Comparison of ENCODE assay signal across 14 cellular contexts in the genomic region with DNA sequence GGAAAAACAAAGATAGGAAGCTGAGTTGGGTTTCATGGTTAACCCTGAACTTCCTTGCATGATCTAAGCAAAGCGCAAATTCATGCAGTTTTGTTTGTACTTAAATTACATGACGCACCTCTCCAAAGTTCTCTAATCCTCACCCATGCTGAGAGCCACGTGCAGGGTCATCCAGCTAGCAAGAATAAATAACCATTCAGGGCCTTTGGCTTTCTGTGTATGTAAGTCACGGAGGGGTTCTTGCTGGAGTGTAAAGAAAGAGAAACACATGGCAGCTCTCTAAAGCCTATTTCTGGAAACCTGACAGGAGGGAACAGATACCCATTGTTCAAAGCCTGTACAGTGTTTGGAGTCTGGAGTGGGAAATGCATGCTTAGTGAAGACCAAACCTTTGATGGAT.
DNase-seq lines count a peak whose midpoint lies in the region; ATAC-seq and TF ChIP-seq lines count a peak whose summit lies in the region.
"Had no signal": no experiment of that assay in that cellular context is flagged by ENCODE, and none has a peak within 500 bp of the region (broad histone marks: within the 10 kb centered on the region; RNA-seq: fewer than 3 reads in every experiment).

No MANE protein-coding gene starts in this region.

- no TSS peak for BruUV-seq in OCI-LY7 (replicated peaks; lab: Mats Ljungman, UMichigan)

- H3K4me1 ChIP-seq in naive thymus-derived CD4-positive, alpha-beta T cell (ENCODE audit: control insufficient read depth in 2 of 2, insufficient read depth in 2 of 2, low read length in 2 of 2): no peaks in the 10 kb centered on the region
- H3K4me1 ChIP-seq in OCI-LY7 (ENCODE audit: insufficient read depth, low read length, poor library complexity, severe bottlenecking): no peaks in the 10 kb centered on the region

- DNase-seq in AG04450 (ENCODE audit: low read depth, low spot score): peak; percentile 100
- DNase-seq in M059J (ENCODE audit: low read depth): peak; percentile 99
- DNase-seq in cerebellar cortex (ENCODE audit: low spot score): peak; percentile 10
- DNase-seq in midbrain (lab: John Stamatoyannopoulos, UW): peak; percentile 79
- DNase-seq in naive thymus-derived CD4-positive, alpha-beta T cell: no peak
- no peak for DNase-seq in OCI-LY7 (ENCODE audit: low spot score)
- no peak for DNase-seq in dedifferentiated amniotic fluid mesenchymal stem cell (ENCODE audit: extremely low spot score)
- DNase-seq: activated CD4-positive, alpha-beta T cell treated with anti-CD3 and anti-CD28 coated beads for 48 hours; NCI-H82; T-cell had no signal

- no peak overlapping the region for H3K4me3 ChIP-seq in AG04450 (ENCODE audit: low read depth, low read length)
- no peak overlapping the region for H3K4me3 ChIP-seq in naive thymus-derived CD4-positive, alpha-beta T cell (ENCODE audit: low read length)
- H3K4me3 ChIP-seq in OCI-LY7 (ENCODE audit: low read depth, low read length, poor library complexity, severe bottlenecking): no peak overlapping the region
- H3K4me3 ChIP-seq: GM23338 had no signal

- no peaks in the 10 kb centered on the region; the same call in 1 of the 2 replicates for H3K9me2 ChIP-seq in OCI-LY7 (ENCODE audit: insufficient read depth, low read length)

- peaks cover 0 to 10% (median 3%) of the 10 kb centered on the region in 5 donors for H3K27me3 Mint-ChIP-seq in naive thymus-derived CD4-positive, alpha-beta T cell

- TF ChIP-seq CTCF in AG04450 (IDR thresholded peaks at IDR 0.05; ENCODE audit: low read depth, low read length): no peak
- no peak for TF ChIP-seq CTCF in OCI-LY7 (conservative IDR thresholded peaks at IDR 0.05; ENCODE audit: low read length)

- H3K4me2 ChIP-seq in OCI-LY7 (ENCODE audit: low read length): no peak overlapping the region
- H3K4me2 ChIP-seq: GM23338 had no signal

- H3K4me3 Mint-ChIP-seq in naive thymus-derived CD4-positive, alpha-beta T cell: no peak overlapping the region
- H3K4me3 Mint-ChIP-seq: CD14-positive monocyte, GM23338, T-cell had no signal

- intact Hi-C loops in naive thymus-derived CD4-positive, alpha-beta T cell (cut with micrococcal nuclease): no loop called here
- intact Hi-C loops in OCI-LY7 (cut with micrococcal nuclease; ENCODE audit: unreplicated experiment): no loop called here

- H2AFZ ChIP-seq in OCI-LY7 (ENCODE audit: low read length): no peak overlapping the region

- CTCF ChIA-PET in AG04450 (lab: Charles Lee) (interaction anchor here (1.4 to 2.3 kb wide), 3 partner anchors 157 to 208 kb away, joined by 3 to 13 read pairs (median 5); no protein-coding TSS in a partner anchor), OCI-LY7 (lab: Charles Lee; ENCODE audit: unreplicated experiment) (no interaction called here)
- CTCF ChIA-PET in naive thymus-derived CD4-positive, alpha-beta T cell (lab: Charles Lee): no interaction called here

- no peaks in the 10 kb centered on the region for H4K20me1 ChIP-seq in OCI-LY7 (ENCODE audit: insufficient read depth, low read length)

- H3K27ac Mint-ChIP-seq in naive thymus-derived CD4-positive, alpha-beta T cell: no peak overlapping the region
- H3K27ac Mint-ChIP-seq: activated T-helper 2 cell treated with anti-CD3 and anti-CD28 coated beads, Interferon-gamma antibody, Interleukin-2, Interleukin-4, amounts not matched to agents 10 μg/mL and 5 μg/mL and 100 μg/mL, durations not matched to agents 14 hours and 24 hours and 36 hours; CD14-positive monocyte; GM23338; T-cell had no signal

- H3K36me3 ChIP-seq in naive thymus-derived CD4-positive, alpha-beta T cell (ENCODE audit: control insufficient read depth in 2 of 3, insufficient read depth in 3 of 3, low read length in 3 of 3): no peaks in the 10 kb centered on the region
- no peaks in the 10 kb centered on the region for H3K36me3 ChIP-seq in OCI-LY7 (ENCODE audit: insufficient read depth, low read length)

- H3K27me3 ChIP-seq in AG04450 (ENCODE audit: control insufficient read depth, insufficient read depth, low read length): no peaks in the 10 kb centered on the region
- H3K27me3 ChIP-seq in naive thymus-derived CD4-positive, alpha-beta T cell (ENCODE audit: control insufficient read depth in 2 of 2, insufficient read depth in 2 of 2, low read length in 2 of 2): no peaks in the 10 kb centered on the region

- ATAC-seq in naive thymus-derived CD4-positive, alpha-beta T cell: no peak
- ATAC-seq in HG03469 (IDR thresholded peaks at IDR 0.05; ENCODE audit: unreplicated experiment): no peak
- ATAC-seq: GM23338, T-cell had no signal

- H3K79me2 ChIP-seq in OCI-LY7 (ENCODE audit: insufficient read depth, low read depth, low read length): no peaks in the 10 kb centered on the region

- H3K27ac ChIP-seq in AG04450 (ENCODE audit: low read depth, low read length): peak overlapping the region; percentile 98
- no peak overlapping the region for H3K27ac ChIP-seq in naive thymus-derived CD4-positive, alpha-beta T cell (ENCODE audit: low read depth, low read length)
- H3K27ac ChIP-seq in OCI-LY7 (ENCODE audit: low read depth, low read length, poor library complexity, severe bottlenecking): no peak overlapping the region

- H3K9me3 ChIP-seq in AG04450 (ENCODE audit: control insufficient read depth, insufficient read depth, low read length): no peaks in the 10 kb centered on the region; the same call in 1 of the 2 replicates
- H3K9me3 ChIP-seq in naive thymus-derived CD4-positive, alpha-beta T cell (ENCODE audit: control insufficient read depth in 2 of 3, low read length in 3 of 3): no peaks in the 10 kb centered on the region
- no peaks in the 10 kb centered on the region for H3K9me3 ChIP-seq in OCI-LY7 (ENCODE audit: low read length)

- no peaks in the 10 kb centered on the region for H3K4me1 Mint-ChIP-seq in naive thymus-derived CD4-positive, alpha-beta T cell
- H3K4me1 Mint-ChIP-seq: CD14-positive monocyte, GM23338, T-cell had no signal

- no peaks in the 10 kb centered on the region for H3K36me3 Mint-ChIP-seq in naive thymus-derived CD4-positive, alpha-beta T cell
- H3K36me3 Mint-ChIP-seq: CD14-positive monocyte, T-cell had no signal

- peaks cover 0 to 7% (median 0%) of the 10 kb centered on the region in 11 donors for H3K9me3 Mint-ChIP-seq in naive thymus-derived CD4-positive, alpha-beta T cell
- H3K9me3 Mint-ChIP-seq: activated T-helper 2 cell treated with anti-CD3 and anti-CD28 coated beads, Interferon-gamma antibody, Interleukin-2, Interleukin-4, amounts not matched to agents 10 μg/mL and 5 μg/mL and 100 μg/mL, durations not matched to agents 14 hours and 24 hours and 36 hours; T-cell had no signal

- POLR2A ChIA-PET in AG04450 (lab: Yijun Ruan, JAX): interaction anchor here (0.6 to 3.1 kb wide), 17 partner anchors 8 to 176 kb away, joined by 3 to 98 read pairs (median 5); a partner anchor contains a TSS
- POLR2A ChIA-PET in naive thymus-derived CD4-positive, alpha-beta T cell (lab: Charles Lee): no interaction called here
- POLR2A ChIA-PET in OCI-LY7 (lab: Charles Lee): interaction anchor here (0.5 to 0.9 kb wide), 2 partner anchors 10 to 487 kb away, joined by 3 to 4 read pairs; no protein-coding TSS in a partner anchor

Comparison
In these comparisons a context has a peak if more than half of its experiments do, and no peak if none do; other contexts are left out.
1. DNase-seq: peak in AG04450 (single experiment), M059J (single experiment), cerebellar cortex (single experiment) and midbrain (single experiment); none in naive thymus-derived CD4-positive, alpha-beta T cell (0 of 9), OCI-LY7 (single experiment) and dedifferentiated amniotic fluid mesenchymal stem cell (single experiment).